Comparison of ENCODE assay signal across 26 cellular contexts in the genomic region with DNA sequence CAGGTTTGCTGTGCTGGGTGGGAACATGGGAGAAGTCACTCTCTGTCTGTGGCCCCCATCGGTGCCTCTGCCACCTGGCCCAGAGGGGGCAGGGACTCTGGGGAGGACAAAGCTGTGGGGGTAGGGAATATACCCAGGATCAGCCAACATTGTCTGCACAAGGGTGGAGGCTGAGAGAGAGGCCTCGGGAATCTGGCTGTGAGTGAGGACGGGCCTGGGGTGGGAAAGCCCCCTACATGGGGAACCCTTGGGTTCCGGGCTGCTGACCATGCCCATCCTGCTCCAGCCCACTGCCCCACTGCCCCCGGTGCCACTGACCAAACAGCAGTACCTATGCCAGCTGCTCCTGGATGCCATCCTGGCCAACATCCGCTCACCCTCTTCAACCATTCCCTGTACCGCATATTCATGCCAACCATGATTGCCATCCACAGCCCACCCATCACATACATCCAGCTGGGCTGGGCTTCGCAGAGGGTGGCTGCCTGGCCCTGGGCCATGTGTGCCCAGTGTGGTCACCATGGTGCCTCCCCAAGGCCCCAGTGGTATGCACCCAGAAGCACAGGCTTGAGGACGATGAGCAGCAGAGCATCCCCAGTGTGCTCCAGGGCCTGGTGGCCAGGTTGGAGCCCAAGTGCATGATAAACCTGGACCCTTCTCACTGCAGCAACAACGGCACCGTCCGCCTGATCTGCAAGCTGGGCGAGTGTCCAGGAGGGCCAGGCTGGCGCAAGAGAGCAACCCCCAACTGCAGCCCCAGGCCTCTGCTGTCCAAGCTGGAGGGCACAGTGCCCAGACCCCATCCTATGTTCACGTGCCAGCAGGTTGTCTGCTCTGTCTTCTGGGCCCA. TPM values are rescaled to one million over a fixed set of nuclear protein-coding genes. Genes with fewer than 3 reads are reported as not detected.
"Had no signal": no experiment of that assay in that cellular context is flagged by ENCODE, and none has a peak within 500 bp of the region (broad histone marks: within the 10 kb centered on the region; RNA-seq: fewer than 3 reads in every experiment).

No MANE protein-coding gene starts in this region.

- H3K27me3 Mint-ChIP-seq: activated naive CD4-positive, alpha-beta T cell treated with anti-CD3 and anti-CD28 coated beads, Interleukin-2, amount 50 U/mL, for 24 hours had no signal

- H3K9me3 ChIP-seq: adrenal gland, colonic mucosa, heart right ventricle, ovary, SK-N-SH, tibial nerve had no signal

- DNase-seq: activated CD4-positive, alpha-beta memory T cell treated with anti-CD3 and anti-CD28 coated beads, Interleukin-2, amount 10 ng/mL, durations not matched to agents 7 days and 5 days; activated CD4-positive, alpha-beta T cell treated with anti-CD3 and anti-CD28 coated beads, Interleukin-2, amount 10 ng/mL, durations not matched to agents 24 days and 14 days; activated effector memory CD4-positive, alpha-beta T cell treated with anti-CD3 and anti-CD28 coated beads, Interleukin-2, amount 50 U/mL, for 16 hours; adrenal gland; central memory CD4-positive, alpha-beta T cell; colonic mucosa; foreskin fibroblast; heart right ventricle; naive thymus-derived CD4-positive, alpha-beta T cell; right cardiac atrium; SK-N-SH; stimulated activated CD4-positive, alpha-beta T cell treated with anti-CD3 and anti-CD28 coated beads, Interleukin-2, amount 100 ng/mL, for 24 hours; stimulated activated naive CD8-positive, alpha-beta T cell treated with anti-CD3 and anti-CD28 coated beads, Interleukin-15, amount 100 ng/mL, for 72 hours had no signal

- H3K4me1 ChIP-seq: adrenal gland, colonic mucosa, heart right ventricle, tibial nerve had no signal

- H3K36me3 ChIP-seq: adrenal gland, colonic mucosa, heart right ventricle, ovary, tibial nerve had no signal

- H3K9me3 Mint-ChIP-seq: activated CD4-positive, alpha-beta memory T cell treated with anti-CD3 and anti-CD28 coated beads, Interleukin-2, amount 10 ng/mL, durations not matched to agents 7 days and 5 days; activated CD4-positive, alpha-beta T cell treated with anti-CD3 and anti-CD28 coated beads, Interleukin-2, amount 10 ng/mL, durations not matched to agents 24 days and 14 days; activated naive CD4-positive, alpha-beta T cell treated with anti-CD3 and anti-CD28 coated beads, Interleukin-2, amount 50 U/mL, for 24 hours; neural crest cell; stimulated activated effector memory CD8-positive, alpha-beta T cell treated with anti-CD3 and anti-CD28 coated beads, Interleukin-12 subunit alpha, Interleukin-12 subunit beta, amount 100 ng/mL, for 72 hours; stimulated activated naive CD8-positive, alpha-beta T cell treated with anti-CD3 and anti-CD28 coated beads, Interleukin-15, amount 100 ng/mL, for 72 hours had no signal

- FAIRE-seq: astrocyte, keratinocyte had no signal

- H3K36me3 Mint-ChIP-seq: activated naive CD4-positive, alpha-beta T cell treated with anti-CD3 and anti-CD28 coated beads, Interleukin-2, amount 50 U/mL, for 24 hours; naive thymus-derived CD4-positive, alpha-beta T cell; stimulated activated effector memory CD8-positive, alpha-beta T cell treated with anti-CD3 and anti-CD28 coated beads, Interleukin-12 subunit alpha, Interleukin-12 subunit beta, amount 100 ng/mL, for 72 hours had no signal

- H3K9ac ChIP-seq: SK-N-SH had no signal

- H3K27ac ChIP-seq: adrenal gland, colonic mucosa, epithelial cell of prostate, heart right ventricle, ovary, skin epidermis, tibial nerve, VCaP had no signal

- H3K4me3 ChIP-seq: adrenal gland, colonic mucosa, heart right ventricle, lung, ovary, skin epidermis, tibial nerve had no signal

- H3K4me3 Mint-ChIP-seq: activated CD4-positive, alpha-beta memory T cell treated with anti-CD3 and anti-CD28 coated beads, Interleukin-2, amount 10 ng/mL, durations not matched to agents 7 days and 5 days; activated CD4-positive, alpha-beta T cell treated with anti-CD3 and anti-CD28 coated beads, Interleukin-2, amount 10 ng/mL, durations not matched to agents 24 days and 14 days; activated naive CD4-positive, alpha-beta T cell treated with anti-CD3 and anti-CD28 coated beads, Interleukin-2, amount 50 U/mL, for 24 hours; naive thymus-derived CD4-positive, alpha-beta T cell; neural crest cell; stimulated activated effector memory CD8-positive, alpha-beta T cell treated with anti-CD3 and anti-CD28 coated beads, Interleukin-12 subunit alpha, Interleukin-12 subunit beta, amount 100 ng/mL, for 72 hours; stimulated activated naive CD8-positive, alpha-beta T cell treated with anti-CD3 and anti-CD28 coated beads, Interleukin-15, amount 100 ng/mL, for 72 hours had no signal

- H3K27ac Mint-ChIP-seq: activated CD4-positive, alpha-beta memory T cell treated with anti-CD3 and anti-CD28 coated beads, Interleukin-2, amount 10 ng/mL, durations not matched to agents 7 days and 5 days; activated CD4-positive, alpha-beta T cell treated with anti-CD3 and anti-CD28 coated beads, Interleukin-2, amount 10 ng/mL, durations not matched to agents 24 days and 14 days; activated naive CD4-positive, alpha-beta T cell treated with anti-CD3 and anti-CD28 coated beads, Interleukin-2, amount 50 U/mL, for 24 hours; naive thymus-derived CD4-positive, alpha-beta T cell; stimulated activated effector memory CD8-positive, alpha-beta T cell treated with anti-CD3 and anti-CD28 coated beads, Interleukin-12 subunit alpha, Interleukin-12 subunit beta, amount 100 ng/mL, for 72 hours; stimulated activated naive CD8-positive, alpha-beta T cell treated with anti-CD3 and anti-CD28 coated beads, Interleukin-15, amount 100 ng/mL, for 72 hours had no signal

- H3K4me1 Mint-ChIP-seq: activated CD4-positive, alpha-beta memory T cell treated with anti-CD3 and anti-CD28 coated beads, Interleukin-2, amount 10 ng/mL, durations not matched to agents 7 days and 5 days; activated CD4-positive, alpha-beta T cell treated with anti-CD3 and anti-CD28 coated beads, Interleukin-2, amount 10 ng/mL, durations not matched to agents 24 days and 14 days; stimulated activated effector memory CD8-positive, alpha-beta T cell treated with anti-CD3 and anti-CD28 coated beads, Interleukin-12 subunit alpha, Interleukin-12 subunit beta, amount 100 ng/mL, for 72 hours; stimulated activated naive CD8-positive, alpha-beta T cell treated with anti-CD3 and anti-CD28 coated beads, Interleukin-15, amount 100 ng/mL, for 72 hours had no signal

- H3K27me3 ChIP-seq: adrenal gland, colonic mucosa, ovary, tibial nerve had no signal

- H3K4me2 ChIP-seq: SK-N-SH had no signal

RNA-seq across cellular contexts. Expression of gene POTEF, which starts 6.9 kb away (rescaled TPM):
- total RNA-seq: activated CD4-positive, alpha-beta memory T cell treated with anti-CD3 and anti-CD28 coated beads, Interleukin-2, amount 10 ng/mL, durations not matched to agents 7 days and 5 days; activated CD4-positive, alpha-beta T cell treated with anti-CD3 and anti-CD28 coated beads, Interleukin-2, amount 10 ng/mL, durations not matched to agents 24 days and 14 days; adrenal gland; colonic mucosa; fibroblast of lung; heart right ventricle; naive thymus-derived CD4-positive, alpha-beta T cell; T-helper 2 cell treated with Interferon-gamma antibody and Interleukin-4, amounts not matched to agents 100 ng/mL and 5 ng/mL, for 36 hours; tibial nerve had no signal
- polyA plus RNA-seq: adrenal gland, fibroblast of lung, heart right ventricle, keratinocyte, SK-N-SH had no signal

RNA-seq across cellular contexts. Expression of gene CCDC74B, which starts 9.0 kb away (rescaled TPM):
- polyA plus RNA-seq: naive thymus-derived CD4-positive, alpha-beta T cell had no signal
